In genomic region chr2:149817206-149817605, GRCh38 we compare ENCODE assay signal across 21 cellular contexts.
A peak's percentile ranks its signal among the peaks of the same experiment; 100 is the strongest.
DNase-seq lines count a peak whose midpoint lies in the region; ATAC-seq and TF ChIP-seq lines count a peak whose summit lies in the region.
"Had no signal": no experiment of that assay in that cellular context is flagged by ENCODE, and none has a peak within 500 bp of the region (broad histone marks: within the 10 kb centered on the region; RNA-seq: fewer than 3 reads in every experiment).

No MANE protein-coding gene starts in this region.

- H3K4me3 ChIP-seq in adipocyte (ENCODE audit: low read length) (no peak overlapping the region), fibroblast of pulmonary artery (replicated peaks; ENCODE audit: low read depth, low read length) (no peak overlapping the region)
- H3K4me3 ChIP-seq: A549, GM23338, K562 had no signal

- H3K27me3 ChIP-seq in adipocyte (replicated peaks; ENCODE audit: control insufficient read depth, insufficient read depth, low read length), result no peaks in the 10 kb centered on the region

- no peak overlapping the region for H3K9ac ChIP-seq in adipocyte (ENCODE audit: low read length)

- TF ChIP-seq CTCF in fibroblast of pulmonary artery (IDR thresholded peaks at IDR 0.05; ENCODE audit: low read length, missing control alignments), result no peak

- H3K4me1 ChIP-seq in adipocyte (ENCODE audit: control insufficient read depth, insufficient read depth, low read length), result peaks cover 18% of the 10 kb centered on the region
- H3K4me1 ChIP-seq: A549 had no signal

- H3K9me3 ChIP-seq in adipocyte (ENCODE audit: control insufficient read depth, low read length), result no peaks in the 10 kb centered on the region
- H3K9me3 ChIP-seq: A549 had no signal

- DNase-seq in EH (ENCODE audit: low read depth) (peak; percentile 65), adipocyte (ENCODE audit: low read depth) (peak; percentile 22), fibroblast of pulmonary artery (ENCODE audit: low read depth) (peak; percentile 10), renal cortical epithelial cell (ENCODE audit: low read depth) (peak; percentile 40), RKO (ENCODE audit: low spot score) (no peak)
- DNase-seq in activated CD4-positive, alpha-beta T cell treated with anti-CD3 and anti-CD28 coated beads, Interleukin-2, amount 50 U/mL, for 48 hours, result no peak
- DNase-seq: CD8-positive, alpha-beta T cell; HFFc6; NCI-H1092 treated with DMSO at 0.1 percent for 48 hours; NCI-H1694 treated with DMSO at 0.1 percent for 48 hours; NCI-H2171; NCI-H446 treated with DMSO at 0.1 percent for 48 hours; NCI-H774; SHP77 had no signal

- no peaks in the 10 kb centered on the region for H3K36me3 ChIP-seq in adipocyte (ENCODE audit: control insufficient read depth, insufficient read depth, low read length, severe bottlenecking)

- ATAC-seq in GM19467 (IDR thresholded peaks at IDR 0.05; ENCODE audit: unreplicated experiment) (no peak), GM18870 (IDR thresholded peaks at IDR 0.05; ENCODE audit: unreplicated experiment) (no peak)
- ATAC-seq: A549; CD8-positive, alpha-beta T cell; GM23338; K562; Panc1; SK-N-SH treated with all-trans-retinoic acid at 6 μM for 48 hours had no signal

Comparison
In these comparisons a context has a peak if more than half of its experiments do, and no peak if none do; other contexts are left out.
1. DNase-seq: peak in EH (single experiment), adipocyte (single experiment), fibroblast of pulmonary artery (single experiment) and renal cortical epithelial cell (single experiment); none in activated CD4-positive, alpha-beta T cell treated with anti-CD3 and anti-CD28 coated beads, Interleukin-2, amount 50 U/mL, for 48 hours (0 of 2) and RKO (single experiment).